15 cellular contexts compared by ENCODE assay signal in the genomic region with DNA sequence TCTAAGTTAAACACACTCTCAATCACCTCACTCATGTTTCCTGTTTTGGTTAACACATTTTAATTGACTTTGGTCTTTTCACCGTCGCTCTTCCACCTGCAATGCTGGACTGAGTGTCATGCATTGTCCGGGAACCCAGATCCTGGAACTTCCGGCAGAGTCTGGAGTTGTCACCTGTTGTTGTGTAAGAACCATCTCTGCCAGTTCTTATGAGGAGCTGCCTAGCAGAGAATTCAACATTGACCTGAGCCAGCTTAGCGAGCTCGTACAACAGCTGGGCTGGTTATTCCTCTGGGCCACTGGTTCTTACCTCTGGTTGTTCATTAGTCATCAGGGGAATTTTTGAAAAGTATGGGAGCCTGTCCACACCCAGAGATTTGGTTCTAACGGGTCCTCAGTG.
DNase-seq lines count a peak whose midpoint lies in the region; ATAC-seq, FAIRE-seq and TF ChIP-seq lines count a peak whose summit lies in the region.
"Had no signal": no experiment of that assay in that cellular context is flagged by ENCODE, and none has a peak within 500 bp of the region (broad histone marks: within the 10 kb centered on the region; RNA-seq: fewer than 3 reads in every experiment).

No MANE protein-coding gene starts in this region.

- POLR2A ChIA-PET in GM12878 (lab: Charles Lee): interaction anchor here (1.1 to 2.6 kb wide), 5 partner anchors 10 to 76 kb away, joined by 3 to 18 read pairs (median 4); partner anchors contain the start of gene BCL2L11

- ATAC-seq in GM12878 (no peak), gastrocnemius medialis (peak; percentile 54 to 60), GM19035 (IDR thresholded peaks at IDR 0.05; ENCODE audit: unreplicated experiment) (no peak), GM18870 (IDR thresholded peaks at IDR 0.05; ENCODE audit: unreplicated experiment) (no peak), GM21381 (IDR thresholded peaks at IDR 0.05; ENCODE audit: unreplicated experiment) (no peak)

- TF ChIP-seq RAD21 in GM12878 (IDR thresholded peaks at IDR 0.05; ENCODE audit: insufficient read depth, low read depth, low read length): no peak

- peak; percentile 21 to 31; a peak in 1 of 4 replicates for TF ChIP-seq EP300 in GM12878 (IDR thresholded peaks at IDR 0.05; ENCODE audit: borderline replicate concordance in 1 of 2, control insufficient read depth in 1 of 2, low read depth in 2 of 2, low read length in 2 of 2)
- no peak for TF ChIP-seq EP300 in esophagus muscularis mucosa (IDR thresholded peaks at IDR 0.05)

- no peaks in the 10 kb centered on the region for H4K20me1 ChIP-seq in GM12878 (ENCODE audit: control insufficient read depth, insufficient read depth)

- intact Hi-C loops in GM12878 (cut with micrococcal nuclease; ENCODE audit: unreplicated experiment): no loop called here
- intact Hi-C loops in esophagus muscularis mucosa (cut with DNase I): no loop called here
- intact Hi-C loops in gastrocnemius medialis (cut with DNase I; ENCODE audit: low total_unique reads): no loop called here

- no peak overlapping the region for H2AFZ ChIP-seq in GM12878 (ENCODE audit: control insufficient read depth, low read depth, low read length)
- H2AFZ ChIP-seq: GM23248 had no signal

- SMC1A ChIA-PET in GM12878 (lab: Charles Lee; ENCODE audit: uncharacterized antibody, unreplicated experiment): interaction anchor here (0.6 to 8.9 kb wide), 12 partner anchors 7 to 80 kb away, joined by 3 to 137 read pairs (median 4); no protein-coding TSS in a partner anchor

- H3K36me3 ChIP-seq in GM12878 (ENCODE audit: control insufficient read depth in 2 of 2, insufficient read depth in 2 of 2, low read length in 1 of 2) (no peaks in the 10 kb centered on the region), esophagus muscularis mucosa (no peaks in the 10 kb centered on the region), gastrocnemius medialis (no peaks in the 10 kb centered on the region)

- peaks cover 49% of the 10 kb centered on the region for H3K4me1 ChIP-seq in GM12878 (ENCODE audit: control insufficient read depth, insufficient read depth, low read length)
- no peaks in the 10 kb centered on the region for H3K4me1 ChIP-seq in esophagus muscularis mucosa
- peaks cover 3 to 4% of the 10 kb centered on the region in 2 donors for H3K4me1 ChIP-seq in gastrocnemius medialis

- peaks cover 2% of the 10 kb centered on the region; the same call in 2 of the 3 replicates for H3K9me3 ChIP-seq in GM12878 (replicated peaks; ENCODE audit: control insufficient read depth, insufficient read depth, low read length)
- no peaks in the 10 kb centered on the region for H3K9me3 ChIP-seq in esophagus muscularis mucosa
- H3K9me3 ChIP-seq in gastrocnemius medialis: no peaks in the 10 kb centered on the region

- 91% methylated on average over 7 of the region's 7 CpGs for WGBS in GM12878 (ENCODE audit: insufficient coverage, insufficient replicate concordance, low lambda C conversion rate, missing lambda C conversion rate)
- WGBS in esophagus muscularis mucosa: 88% methylated on average over 5 of the region's 7 CpGs

- no peak for TF ChIP-seq CTCF in GM12878 (IDR thresholded peaks at IDR 0.05 in 2 of 3, conservative IDR thresholded peaks at IDR 0.05 in 1 of 3; ENCODE audit: control insufficient read depth in 2 of 3, extremely low read depth in 1 of 3, insufficient read depth in 1 of 3, low read depth in 3 of 3, low read length in 3 of 3)
- no peak for TF ChIP-seq CTCF in esophagus muscularis mucosa (IDR thresholded peaks at IDR 0.05)
- TF ChIP-seq CTCF in gastrocnemius medialis (IDR thresholded peaks at IDR 0.05 in 4 of 5, conservative IDR thresholded peaks at IDR 0.05 in 1 of 5): no peak

- H3K4me3 ChIP-seq in GM12878 (no peak overlapping the region), esophagus muscularis mucosa (no peak overlapping the region), gastrocnemius medialis (no peak overlapping the region)
- H3K4me3 ChIP-seq: GM23248 had no signal

- no peak overlapping the region for H3K9ac ChIP-seq in GM12878 (ENCODE audit: control insufficient read depth, insufficient read depth, low read length)
- H3K9ac ChIP-seq: GM23248 had no signal

- BruUV-seq in GM12878 (replicated peaks; lab: Mats Ljungman, UMichigan): no TSS peak

- H3K79me2 ChIP-seq in GM12878 (ENCODE audit: control insufficient read depth, insufficient read depth, low read length): no peaks in the 10 kb centered on the region

- in situ Hi-C loops in GM12878 (cut with MboI): no loop called here
- in situ Hi-C loops in gastrocnemius medialis (cut with MboI; ENCODE audit: low sequenced_read_pairs in 4 of 4): no loop called here

- DNase-seq in LHCN-M2 (ENCODE audit: low read depth): peak; percentile 8
- no peak for DNase-seq in GM12878 (ENCODE audit: low read depth, low spot score)
- DNase-seq in esophagus muscularis mucosa (ENCODE audit: extremely low spot score): peak; percentile 75
- no peak for DNase-seq in gastrocnemius medialis
- DNase-seq: CD4-positive, CD25-positive, alpha-beta regulatory T cell; EL; GM23248; HCEC 1CT; NCI-H1417; NCI-H1930; NCI-H2171 treated with DMSO at 0.1 percent for 48 hours; NCI-H446 treated with DMSO at 0.1 percent for 48 hours had no signal

- H3K4me2 ChIP-seq in GM12878 (ENCODE audit: control insufficient read depth, insufficient read depth): no peak overlapping the region

- FAIRE-seq in GM12878 (lab: Jason Lieb, UNC): no peak

- TF ChIP-seq POLR2A in GM12878 (IDR thresholded peaks at IDR 0.05; ENCODE audit: low read depth, low read length): no peak
- no peak for TF ChIP-seq POLR2A in esophagus muscularis mucosa (IDR thresholded peaks at IDR 0.05; ENCODE audit: low read depth)
- no peak for TF ChIP-seq POLR2A in gastrocnemius medialis (IDR thresholded peaks at IDR 0.05)

- RAD21 ChIA-PET in GM12878 (lab: Charles Lee; ENCODE audit: unreplicated experiment): interaction anchor here (0.9 to 5.8 kb wide), 10 partner anchors 9 to 75 kb away, joined by 3 to 57 read pairs (median 4); partner anchors contain the start of gene BCL2L11

- CTCF ChIA-PET in GM12878 (lab: Yijun Ruan, JAX): interaction anchor here (0.6 to 3.3 kb wide), 6 partner anchors 8 to 30 kb away, joined by 3 to 20 read pairs (median 4); no protein-coding TSS in a partner anchor

- H3K27ac ChIP-seq in GM12878 (ENCODE audit: control insufficient read depth, insufficient read depth) (no peak overlapping the region), esophagus muscularis mucosa (replicated peaks in 1 of 4) (no peak overlapping the region), gastrocnemius medialis (no peak overlapping the region)
- H3K27ac ChIP-seq: GM23248 had no signal

- H3K27me3 ChIP-seq in GM12878 (replicated peaks in 1 of 2; ENCODE audit: control insufficient read depth in 2 of 2, insufficient read depth in 2 of 2, low read length in 1 of 2) (no peaks in the 10 kb centered on the region), esophagus muscularis mucosa (no peaks in the 10 kb centered on the region), gastrocnemius medialis (no peaks in the 10 kb centered on the region)

TF ChIP-seq in GM12878, 131 proteins besides CTCF, POLR2A, EP300 and RAD21 (continues in another document):
- TF ChIP-seq TAF1 (IDR thresholded peaks at IDR 0.05; ENCODE audit: borderline replicate concordance, low read depth, low read length) (no peak), TCF12 (IDR thresholded peaks at IDR 0.05; ENCODE audit: low read depth, low read length) (0 out of 2 replicates have a peak, but pooled peaks have one; percentile 33), YY1 (IDR thresholded peaks at IDR 0.05; ENCODE audit: low read depth, low read length) (no peak), GATAD2B (conservative IDR thresholded peaks at IDR 0.05; ENCODE audit: low read depth) (no peak), GABPA (IDR thresholded peaks at IDR 0.05; ENCODE audit: low read depth) (no peak), WRNIP1 (IDR thresholded peaks at IDR 0.05; ENCODE audit: borderline replicate concordance, low read depth, low read length) (no peak), SIN3A (IDR thresholded peaks at IDR 0.05; ENCODE audit: low read depth, low read length) (no peak)
- TF ChIP-seq, protein P1, sequence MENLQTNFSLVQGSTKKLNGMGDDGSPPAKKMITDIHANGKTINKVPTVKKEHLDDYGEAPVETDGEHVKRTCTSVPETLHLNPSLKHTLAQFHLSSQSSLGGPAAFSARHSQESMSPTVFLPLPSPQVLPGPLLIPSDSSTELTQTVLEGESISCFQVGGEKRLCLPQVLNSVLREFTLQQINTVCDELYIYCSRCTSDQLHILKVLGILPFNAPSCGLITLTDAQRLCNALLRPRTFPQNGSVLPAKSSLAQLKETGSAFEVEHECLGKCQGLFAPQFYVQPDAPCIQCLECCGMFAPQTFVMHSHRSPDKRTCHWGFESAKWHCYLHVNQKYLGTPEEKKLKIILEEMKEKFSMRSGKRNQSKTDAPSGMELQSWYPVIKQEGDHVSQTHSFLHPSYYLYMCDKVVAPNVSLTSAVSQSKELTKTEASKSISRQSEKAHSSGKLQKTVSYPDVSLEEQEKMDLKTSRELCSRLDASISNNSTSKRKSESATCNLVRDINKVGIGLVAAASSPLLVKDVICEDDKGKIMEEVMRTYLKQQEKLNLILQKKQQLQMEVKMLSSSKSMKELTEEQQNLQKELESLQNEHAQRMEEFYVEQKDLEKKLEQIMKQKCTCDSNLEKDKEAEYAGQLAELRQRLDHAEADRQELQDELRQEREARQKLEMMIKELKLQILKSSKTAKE (IDR thresholded peaks at IDR 0.05; ENCODE audit: low read depth, poor library complexity, severe bottlenecking): no peak
- TF ChIP-seq, protein P2, sequence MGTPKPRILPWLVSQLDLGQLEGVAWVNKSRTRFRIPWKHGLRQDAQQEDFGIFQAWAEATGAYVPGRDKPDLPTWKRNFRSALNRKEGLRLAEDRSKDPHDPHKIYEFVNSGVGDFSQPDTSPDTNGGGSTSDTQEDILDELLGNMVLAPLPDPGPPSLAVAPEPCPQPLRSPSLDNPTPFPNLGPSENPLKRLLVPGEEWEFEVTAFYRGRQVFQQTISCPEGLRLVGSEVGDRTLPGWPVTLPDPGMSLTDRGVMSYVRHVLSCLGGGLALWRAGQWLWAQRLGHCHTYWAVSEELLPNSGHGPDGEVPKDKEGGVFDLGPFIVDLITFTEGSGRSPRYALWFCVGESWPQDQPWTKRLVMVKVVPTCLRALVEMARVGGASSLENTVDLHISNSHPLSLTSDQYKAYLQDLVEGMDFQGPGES (IDR thresholded peaks at IDR 0.05): no peak
- TF ChIP-seq, protein P3, sequence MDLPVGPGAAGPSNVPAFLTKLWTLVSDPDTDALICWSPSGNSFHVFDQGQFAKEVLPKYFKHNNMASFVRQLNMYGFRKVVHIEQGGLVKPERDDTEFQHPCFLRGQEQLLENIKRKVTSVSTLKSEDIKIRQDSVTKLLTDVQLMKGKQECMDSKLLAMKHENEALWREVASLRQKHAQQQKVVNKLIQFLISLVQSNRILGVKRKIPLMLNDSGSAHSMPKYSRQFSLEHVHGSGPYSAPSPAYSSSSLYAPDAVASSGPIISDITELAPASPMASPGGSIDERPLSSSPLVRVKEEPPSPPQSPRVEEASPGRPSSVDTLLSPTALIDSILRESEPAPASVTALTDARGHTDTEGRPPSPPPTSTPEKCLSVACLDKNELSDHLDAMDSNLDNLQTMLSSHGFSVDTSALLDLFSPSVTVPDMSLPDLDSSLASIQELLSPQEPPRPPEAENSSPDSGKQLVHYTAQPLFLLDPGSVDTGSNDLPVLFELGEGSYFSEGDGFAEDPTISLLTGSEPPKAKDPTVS (IDR thresholded peaks at IDR 0.05; ENCODE audit: low read depth, low read length): no peak

Comparison
In these comparisons a context has a peak if more than half of its experiments do, and no peak if none do; other contexts are left out.
1. DNase-seq: peak in LHCN-M2 (single experiment) and esophagus muscularis mucosa (single experiment); none in GM12878 (single experiment) and gastrocnemius medialis (0 of 2).
2. ATAC-seq: peak in gastrocnemius medialis (2 of 2); none in GM12878 (single experiment), GM19035 (single experiment), GM18870 (single experiment) and GM21381 (single experiment).